In the genomic region with DNA sequence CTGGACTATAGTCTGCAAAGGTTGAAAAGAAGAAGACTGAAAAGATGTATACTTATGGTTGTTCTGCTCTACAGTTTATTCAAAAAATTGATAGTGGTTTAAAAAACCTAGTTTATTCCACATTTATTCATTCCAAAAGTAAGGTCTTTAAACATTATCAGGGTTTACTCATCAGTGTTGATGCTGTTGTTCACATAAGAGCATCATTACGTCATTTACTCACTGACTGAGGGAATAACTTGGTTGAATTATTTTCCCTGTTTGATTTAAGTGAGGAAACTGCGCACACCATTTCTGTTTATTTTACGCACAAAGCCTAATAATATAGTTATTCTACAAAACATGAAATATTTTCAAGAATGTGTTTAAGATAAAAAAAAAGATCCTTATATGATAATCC, we compare ENCODE assay signal across 35 cellular contexts.
"Had no signal": no experiment of that assay in that cellular context is flagged by ENCODE, and none has a peak within 500 bp of the region (broad histone marks: within the 10 kb centered on the region; RNA-seq: fewer than 3 reads in every experiment).

No MANE protein-coding gene starts in this region.

- H3K36me3 ChIP-seq: MG63 had no signal

- H3K27me3 ChIP-seq: MG63 had no signal

- H3K9me3 ChIP-seq: MG63 had no signal

- DNase-seq: Karpas-422, Kasumi-1, MG63, MM.1S, MV-4-11, NCI-H1048, NCI-H1092, NCI-H1092 treated with DMSO at 0.1 percent for 48 hours, NCI-H1105, NCI-H1105 treated with DMSO at 0.1 percent for 48 hours, NCI-H1417, NCI-H1417 treated with DMSO at 0.1 percent for 48 hours, NCI-H1436, NCI-H1436 treated with DMSO at 0.1 percent for 48 hours, NCI-H146, NCI-H1694, NCI-H1694 treated with DMSO at 0.1 percent for 48 hours, NCI-H187, NCI-H187 treated with DMSO at 0.1 percent for 48 hours, NCI-H1930, NCI-H2029, NCI-H2029 treated with DMSO at 0.1 percent for 48 hours, NCI-H2081, NCI-H2081 treated with DMSO at 0.1 percent for 48 hours, NCI-H2107, NCI-H2171, NCI-H2171 treated with DMSO at 0.1 percent for 48 hours, NCI-H2227 treated with DMSO at 0.1 percent for 48 hours, NCI-H226, NCI-H345, NCI-H446, NCI-H446 treated with DMSO at 0.1 percent for 48 hours, NCI-H510A, NCI-H510A treated with DMSO at 0.1 percent for 48 hours, NCI-H524 had no signal

- H3K4me3 ChIP-seq: MG63 had no signal
